ENCODE assay signal across 13 cellular contexts in genomic region chr1:226627050-226627755, GRCh38.
DNase-seq lines count a peak whose midpoint lies in the region; ATAC-seq, FAIRE-seq and TF ChIP-seq lines count a peak whose summit lies in the region.
"Had no signal": no experiment of that assay in that cellular context is flagged by ENCODE, and none has a peak within 500 bp of the region (broad histone marks: within the 10 kb centered on the region; RNA-seq: fewer than 3 reads in every experiment).

No MANE protein-coding gene starts in this region.

- no peaks in the 10 kb centered on the region for H3F3A ChIP-seq in PC-3 (ENCODE audit: low read length, unreplicated experiment)

- TF ChIP-seq CTCF in PC-3 (conservative IDR thresholded peaks at IDR 0.05; ENCODE audit: low read depth, low read length), result no peak
- TF ChIP-seq CTCF in HepG2 (CRISPR knock-in tag; IDR thresholded peaks at IDR 0.05), result no peak
- TF ChIP-seq CTCF in upper lobe of right lung (IDR thresholded peaks at IDR 0.05), result no peak

- H3K9me2 ChIP-seq in PC-3 (replicated peaks; ENCODE audit: low read length), result no peaks in the 10 kb centered on the region

- BruUV-seq in PC-3 (replicated peaks; lab: Mats Ljungman, UMichigan), result no TSS peak
- BruUV-seq in HepG2 (replicated peaks; lab: Mats Ljungman, UMichigan), result no TSS peak

- H3K9ac ChIP-seq in PC-3 (ENCODE audit: low read length), result no peak overlapping the region
- no peak overlapping the region for H3K9ac ChIP-seq in HepG2 (ENCODE audit: insufficient read depth, low read depth, low read length)

- DNase-seq in Right ventricle myocardium superior, result peak; percentile 2
- no peak for DNase-seq in left cardiac atrium
- DNase-seq in PC-3, result no peak
- DNase-seq in HepG2 (ENCODE audit: low spot score), result no peak
- DNase-seq in upper lobe of right lung, result peak; percentile 8
- DNase-seq in dermis blood vessel endothelial cell, result no peak
- DNase-seq: amniotic stem cell, NCI-H1436 treated with DMSO at 0.1 percent for 48 hours had no signal

- in situ Hi-C loops in HepG2 (cut with HindIII; ENCODE audit: extremely low pct_ligation_motif_present, low pct_unique_long_range_greater_than_20kb), result no loop called here

- no peaks in the 10 kb centered on the region for H3K36me3 ChIP-seq in PC-3 (ENCODE audit: low read depth, low read length)
- H3K36me3 ChIP-seq in HepG2 (replicated peaks in 1 of 2; ENCODE audit: control insufficient read depth in 1 of 2, insufficient read depth in 2 of 2, low read length in 2 of 2), result no peaks in the 10 kb centered on the region
- peaks cover 6% of the 10 kb centered on the region for H3K36me3 ChIP-seq in upper lobe of right lung

- no peak overlapping the region for H3K27ac ChIP-seq in PC-3 (ENCODE audit: low read length)
- no peak overlapping the region for H3K27ac ChIP-seq in HepG2 (ENCODE audit: extremely low read length, insufficient read depth, low read length)
- no peak overlapping the region for H3K27ac ChIP-seq in upper lobe of right lung
- H3K27ac ChIP-seq: C4-2B, psoas muscle had no signal

- WGBS in HepG2 (ENCODE audit: low lambda C conversion rate), result 35% methylated on average over 6 of the region's 6 CpGs

- TF ChIP-seq POLR2A in HepG2 (IDR thresholded peaks at IDR 0.05; ENCODE audit: insufficient read depth in 1 of 2, low read depth in 2 of 2, low read length in 2 of 2), result no peak

- POLR2A ChIA-PET in PC-3 (lab: Charles Lee; ENCODE audit: unreplicated experiment), result no interaction called here
- POLR2A ChIA-PET in HepG2 (lab: Yijun Ruan, JAX), result no interaction called here

- H3K9me3 ChIP-seq in PC-3 (ENCODE audit: low read length), result peaks cover 3% of the 10 kb centered on the region
- H3K9me3 ChIP-seq in HepG2 (ENCODE audit: low read length), result no peaks in the 10 kb centered on the region
- H3K9me3 ChIP-seq in upper lobe of right lung, result no peaks in the 10 kb centered on the region

- H2AFZ ChIP-seq in PC-3 (ENCODE audit: low read length) (peak overlapping the region; percentile 43), HepG2 (ENCODE audit: low read length) (no peak overlapping the region)

- FAIRE-seq in HepG2 (lab: Jason Lieb, UNC), result no peak

- H4K20me1 ChIP-seq in PC-3 (ENCODE audit: low read length) (no peaks in the 10 kb centered on the region), HepG2 (ENCODE audit: insufficient read depth, low read length) (no peaks in the 10 kb centered on the region)

- H3K27me3 ChIP-seq in PC-3 (ENCODE audit: low read length) (no peaks in the 10 kb centered on the region), HepG2 (ENCODE audit: control insufficient read depth in 1 of 2, insufficient read depth in 2 of 2, low read length in 2 of 2) (peaks cover 0 to 22% of the 10 kb centered on the region in 2 experiments; a peak in 3 of 5 replicates), upper lobe of right lung (no peaks in the 10 kb centered on the region)
- H3K27me3 ChIP-seq: dorsolateral prefrontal cortex had no signal

- TF ChIP-seq EP300 in HepG2 (IDR thresholded peaks at IDR 0.05; ENCODE audit: low read depth in 2 of 2, low read length in 2 of 2), result no peak
- no peak for TF ChIP-seq EP300 in HepG2 (CRISPR knock-in tag; IDR thresholded peaks at IDR 0.05; ENCODE audit: borderline replicate concordance)

- no peaks in the 10 kb centered on the region for H3K79me2 ChIP-seq in PC-3 (ENCODE audit: low read length)
- H3K79me2 ChIP-seq in HepG2 (ENCODE audit: insufficient read depth, low read length), result no peaks in the 10 kb centered on the region

- H3K4me1 ChIP-seq in PC-3 (ENCODE audit: insufficient read depth, low read length) (peaks cover 13% of the 10 kb centered on the region), HepG2 (ENCODE audit: insufficient read depth, low read length) (peaks cover 11% of the 10 kb centered on the region), upper lobe of right lung (peaks cover 4% of the 10 kb centered on the region)

- H3K4me3 ChIP-seq in PC-3 (ENCODE audit: low read length) (no peak overlapping the region), HepG2 (replicated peaks in 1 of 3; ENCODE audit: insufficient read depth in 1 of 3, low read depth in 2 of 3, low read length in 3 of 3) (no peak overlapping the region), upper lobe of right lung (no peak overlapping the region)
- H3K4me3 ChIP-seq: psoas muscle had no signal

- intact Hi-C loops in Right ventricle myocardium superior (cut with DNase I), result no loop called here
- intact Hi-C loops in left cardiac atrium (cut with DNase I), result no loop called here
- intact Hi-C loops in PC-3 (cut with micrococcal nuclease), result loop anchor here (2.0 kb wide), 1 partner anchor 202 kb away; no protein-coding TSS in a partner anchor
- intact Hi-C loops in HepG2 (cut with micrococcal nuclease; ENCODE audit: unreplicated experiment), result no loop called here
- intact Hi-C loops in upper lobe of right lung (cut with DNase I), result no loop called here

- ATAC-seq in Right ventricle myocardium superior (ENCODE audit: poor library complexity) (no peak), left cardiac atrium (no peak), PC-3 (no peak), HepG2 (no peak; the same call in 1 of the 3 replicates), upper lobe of right lung (no peak), HG03139 (IDR thresholded peaks at IDR 0.05; ENCODE audit: unreplicated experiment) (no peak), GM19463 (IDR thresholded peaks at IDR 0.05; ENCODE audit: unreplicated experiment) (no peak)

- TF ChIP-seq RAD21 in HepG2 (CRISPR knock-in tag; IDR thresholded peaks at IDR 0.05), result no peak

- H3K4me2 ChIP-seq in PC-3 (ENCODE audit: low read length) (no peak overlapping the region), HepG2 (ENCODE audit: low read depth, low read length) (no peak overlapping the region)

- CTCF ChIA-PET in PC-3 (lab: Charles Lee) (interaction anchor here (1.0 kb wide), 2 partner anchors 60 to 201 kb away, joined by 4 to 5 read pairs; no protein-coding TSS in a partner anchor), HepG2 (lab: Yijun Ruan, JAX; ENCODE audit: low intra/inter-chr PET ratio, low total read pairs) (no interaction called here)

TF ChIP-seq in HepG2, 621 proteins besides CTCF, POLR2A, EP300 and RAD21:
- TF ChIP-seq ADNP (CRISPR knock-in tag; IDR thresholded peaks at IDR 0.05) (no peak), RARA (CRISPR knock-in tag; IDR thresholded peaks at IDR 0.05) (0 out of 2 replicates have a peak, but pooled peaks have one; percentile 15)

Comparison
In these comparisons a context has a peak if more than half of its experiments do, and no peak if none do; other contexts are left out.
1. DNase-seq: peak in Right ventricle myocardium superior (single experiment) and upper lobe of right lung (single experiment); none in left cardiac atrium (single experiment), PC-3 (single experiment), HepG2 (single experiment) and dermis blood vessel endothelial cell (single experiment).